ENCODE assay signal across 8 cellular contexts in the genomic region with DNA sequence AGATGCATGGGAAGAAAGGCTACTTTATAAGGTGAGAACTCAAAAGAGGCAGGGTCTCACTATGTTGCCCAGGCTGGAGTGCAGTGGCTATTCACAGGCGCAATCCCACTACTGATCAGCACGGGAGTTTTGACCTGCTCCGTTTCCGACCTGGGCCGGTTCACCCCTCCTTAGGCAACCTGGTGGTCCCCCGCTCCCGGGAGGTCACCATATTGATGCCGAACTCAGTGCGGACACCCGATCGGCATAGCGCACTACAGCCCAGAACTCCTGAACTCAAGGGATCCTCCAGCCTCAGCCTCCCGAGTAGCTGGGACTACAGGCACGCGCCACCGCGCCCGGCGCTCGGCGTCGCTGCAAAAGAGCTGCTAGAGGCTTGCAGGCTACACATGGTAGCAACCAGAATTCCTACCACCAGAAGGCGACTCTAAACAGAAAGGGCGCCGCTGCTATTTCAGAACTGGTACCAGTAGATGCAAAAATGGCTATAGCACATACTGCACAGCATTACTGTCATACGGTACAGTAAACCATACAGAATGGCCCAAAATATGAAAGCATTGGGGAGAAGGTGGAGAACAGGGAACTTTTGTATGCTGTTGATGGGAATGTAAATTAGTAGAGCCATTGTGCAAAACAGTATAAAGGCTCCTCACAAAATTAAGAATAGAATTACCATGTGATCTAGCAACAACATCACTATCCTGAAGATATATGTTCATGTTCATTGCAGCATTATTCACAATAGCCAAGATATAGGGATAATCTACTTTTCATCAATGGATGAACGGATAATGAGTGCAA. TPM values are rescaled to one million over a fixed set of nuclear protein-coding genes. Genes with fewer than 3 reads are reported as not detected.
DNase-seq lines count a peak whose midpoint lies in the region; ATAC-seq lines count a peak whose summit lies in the region.

No MANE protein-coding gene starts in this region.

- H3K9me3 Mint-ChIP-seq in activated CD4-positive, alpha-beta memory T cell treated with anti-CD3 and anti-CD28 coated beads, Interleukin-2, amount 10 ng/mL, durations not matched to agents 7 days and 5 days: no peaks in the 10 kb centered on the region

- POLR2A ChIA-PET in activated CD4-positive, alpha-beta memory T cell treated with anti-CD3 and anti-CD28 coated beads, Interleukin-2, amount 10 ng/mL, durations not matched to agents 7 days and 5 days (lab: Charles Lee): interaction anchor here (1.0 to 6.1 kb wide), 17 partner anchors 8 to 458 kb away, joined by 3 to 159 read pairs (median 7); a partner anchor contains a TSS

- peaks cover 19% of the 10 kb centered on the region for H3K36me3 ChIP-seq in mesodermal cell (ENCODE audit: control insufficient read depth, insufficient read depth, low read length)

- H3K27ac Mint-ChIP-seq in activated CD4-positive, alpha-beta memory T cell treated with anti-CD3 and anti-CD28 coated beads, Interleukin-2, amount 10 ng/mL, durations not matched to agents 7 days and 5 days: peak overlapping the region; percentile 94

- H3K4me3 ChIP-seq in mesodermal cell (ENCODE audit: extremely low read depth, insufficient read depth, low read length, poor library complexity, severe bottlenecking): peak overlapping the region; percentile 93

- ATAC-seq in HG02938 (IDR thresholded peaks at IDR 0.05; ENCODE audit: unreplicated experiment): peak; percentile 45

- H3K9me3 ChIP-seq in mesodermal cell (ENCODE audit: control insufficient read depth, low read length): no peaks in the 10 kb centered on the region

- H3K4me3 Mint-ChIP-seq in activated CD4-positive, alpha-beta memory T cell treated with anti-CD3 and anti-CD28 coated beads, Interleukin-2, amount 10 ng/mL, durations not matched to agents 7 days and 5 days: peak overlapping the region; percentile 96

- H3K4me1 Mint-ChIP-seq in activated CD4-positive, alpha-beta memory T cell treated with anti-CD3 and anti-CD28 coated beads, Interleukin-2, amount 10 ng/mL, durations not matched to agents 7 days and 5 days: peaks cover 52% of the 10 kb centered on the region

- H3K4me1 ChIP-seq in mesodermal cell (ENCODE audit: control insufficient read depth, insufficient read depth, low read length, poor library complexity, severe bottlenecking): no peaks in the 10 kb centered on the region

- no peaks in the 10 kb centered on the region for H3K27me3 Mint-ChIP-seq in activated CD4-positive, alpha-beta memory T cell treated with anti-CD3 and anti-CD28 coated beads, Interleukin-2, amount 10 ng/mL, durations not matched to agents 7 days and 5 days

- H3K36me3 Mint-ChIP-seq in activated CD4-positive, alpha-beta memory T cell treated with anti-CD3 and anti-CD28 coated beads, Interleukin-2, amount 10 ng/mL, durations not matched to agents 7 days and 5 days (ENCODE audit: low read depth): peaks cover 28% of the 10 kb centered on the region

- 38 to 40% methylated on average over 14 of the region's 27 CpGs for WGBS in mesodermal cell (ENCODE audit: insufficient coverage in 2 of 2), 2 experiments

- H3K27ac ChIP-seq in mesodermal cell (ENCODE audit: low read depth, low read length, severe bottlenecking): no peak overlapping the region

- CTCF ChIA-PET in activated CD4-positive, alpha-beta memory T cell treated with anti-CD3 and anti-CD28 coated beads, Interleukin-2, amount 10 ng/mL, durations not matched to agents 7 days and 5 days (lab: Charles Lee): interaction anchor here (0.5 to 8.9 kb wide), 26 partner anchors 11 to 457 kb away, joined by 3 to 274 read pairs (median 6); a partner anchor contains a TSS

- DNase-seq in DMS53 treated with DMSO at 0.1 percent for 48 hours (lab: John Stamatoyannopoulos, UW; ENCODE audit: unreplicated experiment) (peak; percentile 76), NCI-H748 treated with DMSO at 0.1 percent for 48 hours (lab: John Stamatoyannopoulos, UW) (peak; percentile 39)
- peak; percentile 79 for DNase-seq in activated CD4-positive, alpha-beta memory T cell treated with anti-CD3 and anti-CD28 coated beads, Interleukin-2, amount 10 ng/mL, durations not matched to agents 7 days and 5 days
- DNase-seq in effector CD8-positive, alpha-beta T cell (lab: John Stamatoyannopoulos, UW): peak; percentile 45
- DNase-seq in stimulated activated CD8-positive, alpha-beta memory T cell treated with anti-CD3 and anti-CD28 coated beads, Interleukin-12 subunit alpha, Interleukin-12 subunit beta, amount 100 ng/mL, for 1 hour (ENCODE audit: low read depth): peak; percentile 49
- no peak for DNase-seq in NK-92 treated with Interleukin-12 subunit alpha and Interleukin-12 subunit beta, amount 100 ng/mL, for 24 hours (lab: John Stamatoyannopoulos, UW)

RNA-seq across cellular contexts. Expression of a gene that starts 1.2 kb away (rescaled TPM):
- total RNA-seq in activated CD4-positive, alpha-beta memory T cell treated with anti-CD3 and anti-CD28 coated beads, Interleukin-2, amount 10 ng/mL, durations not matched to agents 7 days and 5 days: 10 to 100 TPM; 64.7 to 73.3 TPM
- 55.4 TPM for polyA plus RNA-seq in mesodermal cell (2013, experiment 1 of 2)
- 50.8 TPM for polyA plus RNA-seq in mesodermal cell (2013, experiment 2 of 2)

RNA-seq across cellular contexts. Expression of a gene that starts 39.1 kb away (rescaled TPM):
- total RNA-seq in activated CD4-positive, alpha-beta memory T cell treated with anti-CD3 and anti-CD28 coated beads, Interleukin-2, amount 10 ng/mL, durations not matched to agents 7 days and 5 days: 100 to 1,000 TPM; 198 to 199 TPM
- polyA plus RNA-seq in mesodermal cell (2013, experiment 1 of 2): 54.1 TPM
- 59.3 TPM for polyA plus RNA-seq in mesodermal cell (2013, experiment 2 of 2)
